8 cellular contexts compared by ENCODE assay signal in the genomic region with DNA sequence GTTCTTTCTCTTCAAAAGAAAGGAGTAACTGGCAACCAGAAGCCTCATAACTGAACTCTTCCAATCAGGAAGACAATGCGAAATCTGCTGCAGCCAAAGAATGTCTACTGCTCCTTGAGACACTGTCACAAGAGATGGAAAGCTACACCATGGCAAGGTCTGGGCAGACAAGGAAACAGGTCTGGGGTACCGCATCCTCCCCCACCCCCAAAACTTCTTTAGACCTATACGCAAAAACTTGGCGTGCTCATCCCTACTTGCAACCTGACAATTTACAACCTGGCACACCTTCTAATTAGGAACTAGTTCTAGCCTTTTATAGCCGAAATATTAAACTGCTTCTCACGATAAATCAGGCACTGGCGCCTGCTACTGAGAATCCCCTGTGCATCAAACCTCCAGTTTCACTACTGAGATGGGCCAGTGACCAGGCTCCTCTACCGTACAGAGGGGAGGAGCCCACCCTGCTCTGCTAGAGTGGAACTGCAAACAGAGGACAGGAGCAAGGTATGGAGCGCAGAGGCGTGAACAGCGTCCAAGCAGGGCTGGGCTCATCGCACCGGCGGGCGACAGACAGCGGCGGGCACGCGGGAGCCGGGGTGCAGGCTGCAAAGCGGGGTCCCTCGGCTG. TPM values are rescaled to one million over a fixed set of nuclear protein-coding genes. Genes with fewer than 3 reads are reported as not detected.
DNase-seq lines count a peak whose midpoint lies in the region; ATAC-seq and TF ChIP-seq lines count a peak whose summit lies in the region.

No MANE protein-coding gene starts in this region.

- H3K4me1 ChIP-seq in upper lobe of right lung, result peaks cover 8% of the 10 kb centered on the region

- H3K4me3 ChIP-seq in upper lobe of right lung, result peak overlapping the region; percentile 80

- ATAC-seq in GM19397 (IDR thresholded peaks at IDR 0.05; ENCODE audit: unreplicated experiment), result peak; percentile 37
- peak; percentile 47 for ATAC-seq in HG03432 (IDR thresholded peaks at IDR 0.05; ENCODE audit: unreplicated experiment)
- peak; percentile 65 for ATAC-seq in upper lobe of right lung

- DNase-seq in DMS53 (lab: John Stamatoyannopoulos, UW) (peak; percentile 80), RKO (ENCODE audit: low spot score) (peak; percentile 12), ecto neural progenitor cell (ENCODE audit: low spot score) (peak; percentile 81), lung microvascular endothelial cell (ENCODE audit: low read depth in 2 of 2) (peak; percentile 63 to 78), upper lobe of right lung (no peak), posterior cingulate gyrus (no peak)

- TF ChIP-seq CTCF in upper lobe of right lung (IDR thresholded peaks at IDR 0.05), result no peak

- H3K9me3 ChIP-seq in upper lobe of right lung, result no peaks in the 10 kb centered on the region

- intact Hi-C loops in upper lobe of right lung (cut with DNase I) (no loop called here), posterior cingulate gyrus (cut with DNase I) (loop anchor here (5.0 to 10.0 kb wide), 4 partner anchors 89 to 189 kb away; no protein-coding TSS in a partner anchor)

- peak overlapping the region; percentile 90 for H3K27ac ChIP-seq in upper lobe of right lung

- H3K36me3 ChIP-seq in upper lobe of right lung, result no peaks in the 10 kb centered on the region

- no peaks in the 10 kb centered on the region for H3K27me3 ChIP-seq in upper lobe of right lung

RNA-seq across cellular contexts. Expression of gene PLPP1, which starts 0.8 kb away (rescaled TPM):
- total RNA-seq in lung microvascular endothelial cell (157 and 160 TPM in 2 replicates), upper lobe of right lung (56.1 TPM)

Comparison
In these comparisons a context has a peak if more than half of its experiments do, and no peak if none do; other contexts are left out.
1. DNase-seq: peak in DMS53 (single experiment), RKO (single experiment), ecto neural progenitor cell (single experiment) and lung microvascular endothelial cell (2 of 2); none in upper lobe of right lung (single experiment) and posterior cingulate gyrus (0 of 10).
2. Peak in every context shown above with its lines, with median percentiles within 50 percentile points of each other: ATAC-seq.